ENCODE assay signal across 19 cellular contexts in the genomic region with DNA sequence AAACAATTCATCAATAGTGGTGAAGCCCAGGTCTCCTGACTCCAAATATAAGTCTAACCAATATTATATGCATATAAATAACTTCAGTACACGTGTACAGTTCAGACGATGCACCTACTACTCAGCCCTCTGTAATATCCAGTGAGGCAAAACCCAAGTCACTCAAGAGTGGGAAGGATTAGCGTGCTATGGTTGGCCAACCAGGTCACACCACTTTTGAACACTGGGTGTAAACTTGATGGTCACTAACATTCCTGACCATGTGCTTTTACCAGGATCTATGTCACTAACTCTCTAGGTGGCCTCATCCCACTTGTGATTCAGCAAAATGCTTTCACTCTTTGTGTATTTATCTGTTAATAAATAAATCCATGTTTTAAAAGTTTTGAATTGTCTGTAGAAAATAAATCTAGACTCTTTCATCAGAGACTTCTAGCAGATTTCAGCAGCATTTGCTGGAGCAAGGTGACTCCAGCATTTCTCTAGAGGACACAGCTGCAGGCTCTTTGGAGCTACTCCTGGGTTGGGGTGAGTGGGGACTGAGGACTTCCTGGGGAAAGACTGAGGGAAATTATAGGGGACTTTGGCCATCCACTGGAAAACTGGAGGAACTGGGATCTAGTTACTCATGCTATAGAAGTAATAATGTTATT.
DNase-seq lines count a peak whose midpoint lies in the region; ATAC-seq and TF ChIP-seq lines count a peak whose summit lies in the region.
"Had no signal": no experiment of that assay in that cellular context is flagged by ENCODE, and none has a peak within 500 bp of the region (broad histone marks: within the 10 kb centered on the region; RNA-seq: fewer than 3 reads in every experiment).

No MANE protein-coding gene starts in this region.

- ATAC-seq in psoas muscle (peak; percentile 55 to 76 (median 62)), GM18517 (IDR thresholded peaks at IDR 0.05; ENCODE audit: unreplicated experiment) (no peak), omental fat pad (ENCODE audit: low FRiP score) (no peak), GM19463 (IDR thresholded peaks at IDR 0.05; ENCODE audit: unreplicated experiment) (no peak)
- ATAC-seq: A549; CD8-positive, alpha-beta T cell had no signal

- WGBS in esophagus muscularis mucosa: 93% methylated on average over 3 of the region's 3 CpGs
- WGBS in psoas muscle, 3 donors: 56 to 89% (median 76%) methylated on average over 3 of the region's 3 CpGs

- no peaks in the 10 kb centered on the region for H3K36me3 ChIP-seq in OCI-LY3 (replicated peaks; ENCODE audit: low read depth, low read length)
- H3K36me3 ChIP-seq in esophagus muscularis mucosa: no peaks in the 10 kb centered on the region
- no peaks in the 10 kb centered on the region for H3K36me3 ChIP-seq in psoas muscle (ENCODE audit: insufficient read depth in 1 of 2, low read depth in 1 of 2)

- H3K4me1 ChIP-seq in OCI-LY3 (ENCODE audit: low read length) (peaks cover 8% of the 10 kb centered on the region), esophagus muscularis mucosa (peaks cover 0 to 18% (median 7%) of the 10 kb centered on the region in 4 donors), psoas muscle (peaks cover 26% of the 10 kb centered on the region)
- H3K4me1 ChIP-seq: A549, Caco-2 had no signal

- H3K79me2 ChIP-seq in OCI-LY3 (ENCODE audit: low read length): no peaks in the 10 kb centered on the region

- TF ChIP-seq CTCF in OCI-LY3 (IDR thresholded peaks at IDR 0.05; ENCODE audit: low read depth, low read length) (no peak), esophagus muscularis mucosa (IDR thresholded peaks at IDR 0.05) (no peak), psoas muscle (IDR thresholded peaks at IDR 0.05) (no peak), omental fat pad (IDR thresholded peaks at IDR 0.05) (no peak)

- no peaks in the 10 kb centered on the region for H4K20me1 ChIP-seq in OCI-LY3 (ENCODE audit: insufficient read depth, low read length)

- H3K27ac ChIP-seq in OCI-LY3 (ENCODE audit: low read length) (no peak overlapping the region), esophagus muscularis mucosa (replicated peaks in 1 of 4) (no peak overlapping the region), psoas muscle (peak overlapping the region; percentile 66)
- H3K27ac ChIP-seq: A549, KMS-11 had no signal

- peak; percentile 37 for DNase-seq in esophagus muscularis mucosa (ENCODE audit: extremely low spot score)
- DNase-seq in psoas muscle: no peak
- no peak for DNase-seq in CD1c-positive myeloid dendritic cell (ENCODE audit: extremely low spot score)
- DNase-seq in omental fat pad (ENCODE audit: low spot score): no peak
- DNase-seq: C1 segment of cervical spinal cord; Caco-2; CD8-positive, alpha-beta T cell; MM.1S; NCI-H2029; NCI-H446 treated with DMSO at 0.1 percent for 48 hours; NCI-H526; NCI-H82; Right ventricle myocardium superior; RPMI8226 had no signal

- H2AFZ ChIP-seq in OCI-LY3 (ENCODE audit: low read depth, low read length): no peak overlapping the region

- H3K4me3 ChIP-seq in OCI-LY3 (ENCODE audit: low read length) (no peak overlapping the region), esophagus muscularis mucosa (no peak overlapping the region), psoas muscle (peak overlapping the region; percentile 54)
- H3K4me3 ChIP-seq: A549 had no signal

- H3K27me3 ChIP-seq in OCI-LY3 (ENCODE audit: low read depth, low read length) (0 out of 2 replicates have a peak, but pooled peaks cover 8% of the 10 kb centered on the region), esophagus muscularis mucosa (no peaks in the 10 kb centered on the region), psoas muscle (ENCODE audit: insufficient read depth in 3 of 3, low read length in 2 of 3) (no peaks in the 10 kb centered on the region)

- H3K9ac ChIP-seq in OCI-LY3 (ENCODE audit: low read length): no peak overlapping the region
- H3K9ac ChIP-seq: KMS-11 had no signal

- H3K9me3 ChIP-seq in OCI-LY3 (ENCODE audit: insufficient read depth, low read length) (no peaks in the 10 kb centered on the region), esophagus muscularis mucosa (no peaks in the 10 kb centered on the region), psoas muscle (no peaks in the 10 kb centered on the region)
- H3K9me3 ChIP-seq: Caco-2 had no signal

- no peak for TF ChIP-seq EP300 in esophagus muscularis mucosa (IDR thresholded peaks at IDR 0.05)

- H3K4me2 ChIP-seq in OCI-LY3 (ENCODE audit: low read length): 0 out of 2 replicates have a peak overlapping the region, but pooled peaks have one; percentile 22
- H3K4me2 ChIP-seq: A549, KMS-11 had no signal

- intact Hi-C loops in esophagus muscularis mucosa (cut with DNase I): no loop called here
- intact Hi-C loops in psoas muscle (cut with DNase I): no loop called here

- no peak for TF ChIP-seq POLR2A in esophagus muscularis mucosa (IDR thresholded peaks at IDR 0.05; ENCODE audit: low read depth)

Comparison
In these comparisons a context has a peak if more than half of its experiments do, and no peak if none do; other contexts are left out.
1. ATAC-seq: peak in psoas muscle (4 of 4); none in GM18517 (single experiment), omental fat pad (single experiment) and GM19463 (single experiment).